Comparison of ENCODE assay signal across 1 cellular context in the genomic region with DNA sequence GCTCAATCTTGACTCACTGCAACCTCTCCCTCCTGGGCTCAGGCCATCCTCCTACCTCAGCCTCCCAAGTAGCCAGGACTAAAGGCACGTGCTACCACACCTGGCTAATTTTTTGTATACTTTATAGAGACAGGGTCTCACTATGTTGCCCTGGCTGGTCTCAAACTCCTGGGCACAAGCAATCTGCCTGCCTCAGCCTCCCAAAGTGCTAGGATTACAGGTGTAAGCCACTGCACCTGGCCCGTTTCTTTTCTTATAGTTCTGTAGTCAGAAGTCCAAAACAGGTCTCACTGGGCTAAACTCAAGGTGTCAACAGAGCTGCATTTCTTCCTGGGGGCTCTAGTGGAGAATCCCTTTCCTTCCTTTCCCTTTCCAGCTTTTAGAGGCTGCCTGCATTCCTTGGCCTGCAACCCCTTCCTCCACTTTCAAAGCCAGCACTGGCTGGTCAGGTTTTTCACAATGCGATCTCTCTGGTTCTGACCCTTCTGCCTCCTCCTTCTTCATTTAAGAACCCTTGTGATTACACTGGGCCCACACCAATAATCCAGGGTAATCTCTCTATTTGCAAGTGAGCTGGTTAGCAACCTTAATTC.
TF ChIP-seq lines count a peak whose summit lies in the region.

No MANE protein-coding gene starts in this region.

TF ChIP-seq in WTC11, 78 proteins besides CTCF, POLR2A, EP300 and RAD21 (continued from another document):
- TF ChIP-seq, protein P1, sequence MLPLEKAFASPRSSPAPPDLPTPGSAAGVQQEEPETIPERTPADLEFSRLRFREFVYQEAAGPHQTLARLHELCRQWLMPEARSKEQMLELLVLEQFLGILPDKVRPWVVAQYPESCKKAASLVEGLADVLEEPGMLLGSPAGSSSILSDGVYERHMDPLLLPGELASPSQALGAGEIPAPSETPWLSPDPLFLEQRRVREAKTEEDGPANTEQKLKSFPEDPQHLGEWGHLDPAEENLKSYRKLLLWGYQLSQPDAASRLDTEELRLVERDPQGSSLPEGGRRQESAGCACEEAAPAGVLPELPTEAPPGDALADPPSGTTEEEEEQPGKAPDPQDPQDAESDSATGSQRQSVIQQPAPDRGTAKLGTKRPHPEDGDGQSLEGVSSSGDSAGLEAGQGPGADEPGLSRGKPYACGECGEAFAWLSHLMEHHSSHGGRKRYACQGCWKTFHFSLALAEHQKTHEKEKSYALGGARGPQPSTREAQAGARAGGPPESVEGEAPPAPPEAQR (CRISPR knock-in tag; IDR thresholded peaks at IDR 0.05), result no peak
